In the genomic region with DNA sequence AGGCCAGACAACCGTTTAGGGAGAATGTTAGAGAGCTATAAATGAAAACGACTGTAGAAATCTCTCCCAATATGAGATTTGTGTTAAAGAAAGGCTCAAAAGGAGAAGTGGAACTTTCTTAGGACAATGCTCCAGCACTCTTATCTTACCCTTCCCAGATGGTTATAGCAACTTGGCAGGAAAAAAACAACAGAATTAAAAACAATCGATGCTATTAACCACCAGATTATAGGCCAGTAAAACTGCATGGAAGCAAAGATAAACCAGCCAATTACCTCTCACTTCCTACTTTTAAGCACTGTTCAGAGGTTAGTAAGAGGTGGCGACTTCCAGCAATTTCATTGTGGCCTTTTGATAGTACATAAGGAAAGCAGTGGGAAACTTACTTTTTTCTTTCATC, we compare ENCODE assay signal across 17 cellular contexts.
"Had no signal": no experiment of that assay in that cellular context is flagged by ENCODE, and none has a peak within 500 bp of the region (broad histone marks: within the 10 kb centered on the region; RNA-seq: fewer than 3 reads in every experiment).

No MANE protein-coding gene starts in this region.

- DNase-seq: activated B cell treated with CpG ODN at 0.5 μM for 24 hours; activated CD4-positive, alpha-beta T cell treated with anti-CD3 and anti-CD28 coated beads, Interleukin-2, amount 10 ng/mL, durations not matched to agents 7 days and 5 days; activated naive CD4-positive, alpha-beta T cell treated with anti-CD3 and anti-CD28 coated beads, Interleukin-2, amount 10 ng/mL, durations not matched to agents 7 days and 5 days; activated T-cell treated with anti-CD3 and anti-CD28 coated beads for 4 hours; adrenal gland; central memory CD4-positive, alpha-beta T cell; cortex of kidney; effector memory CD4-positive, alpha-beta T cell; hypothalamus; naive B cell; stimulated activated naive B cell treated with anti-CD40 and anti-IgM and Interleukin-4, amounts not matched to agents 10 μg/mL and 1 μg/mL and 100 μg/mL, for 72 hours; T1000; trophoblast cell had no signal

- H3K4me3 ChIP-seq: adrenal gland, lung, smooth muscle cell had no signal

- H3K27ac Mint-ChIP-seq: activated B cell treated with CpG ODN at 0.5 μM for 24 hours; activated CD4-positive, alpha-beta T cell treated with anti-CD3 and anti-CD28 coated beads, Interleukin-2, amount 10 ng/mL, durations not matched to agents 7 days and 5 days; activated naive CD4-positive, alpha-beta T cell treated with anti-CD3 and anti-CD28 coated beads, Interleukin-2, amount 10 ng/mL, durations not matched to agents 7 days and 5 days; activated T-helper 17 cell treated with anti-CD3 and anti-CD28 coated beads, Interleukin-2, amount 50 U/mL, for 72 hours; stimulated activated naive B cell treated with anti-CD40 and anti-IgM and Interleukin-4, amounts not matched to agents 10 μg/mL and 1 μg/mL and 100 μg/mL, for 72 hours had no signal

- H3K27ac ChIP-seq: adrenal gland, parathyroid adenoma had no signal

- H3K27me3 Mint-ChIP-seq: activated B cell treated with CpG ODN at 0.5 μM for 24 hours; activated CD4-positive, alpha-beta T cell treated with anti-CD3 and anti-CD28 coated beads, Interleukin-2, amount 10 ng/mL, durations not matched to agents 7 days and 5 days; activated naive CD4-positive, alpha-beta T cell treated with anti-CD3 and anti-CD28 coated beads, Interleukin-2, amount 10 ng/mL, durations not matched to agents 7 days and 5 days; activated T-helper 17 cell treated with anti-CD3 and anti-CD28 coated beads, Interleukin-2, amount 50 U/mL, for 72 hours; naive B cell; stimulated activated naive B cell treated with anti-CD40 and anti-IgM and Interleukin-4, amounts not matched to agents 10 μg/mL and 1 μg/mL and 100 μg/mL, for 72 hours had no signal

- H3K36me3 ChIP-seq: adrenal gland had no signal

- H3K27me3 ChIP-seq: adrenal gland had no signal

- H3K4me1 Mint-ChIP-seq: activated CD4-positive, alpha-beta T cell treated with anti-CD3 and anti-CD28 coated beads, Interleukin-2, amount 10 ng/mL, durations not matched to agents 7 days and 5 days; activated naive CD4-positive, alpha-beta T cell treated with anti-CD3 and anti-CD28 coated beads, Interleukin-2, amount 10 ng/mL, durations not matched to agents 7 days and 5 days had no signal

- H3K9me3 ChIP-seq: adrenal gland had no signal

- H3K4me3 Mint-ChIP-seq: activated B cell treated with CpG ODN at 0.5 μM for 24 hours; activated CD4-positive, alpha-beta T cell treated with anti-CD3 and anti-CD28 coated beads, Interleukin-2, amount 10 ng/mL, durations not matched to agents 7 days and 5 days; activated naive CD4-positive, alpha-beta T cell treated with anti-CD3 and anti-CD28 coated beads, Interleukin-2, amount 10 ng/mL, durations not matched to agents 7 days and 5 days; activated T-helper 17 cell treated with anti-CD3 and anti-CD28 coated beads, Interleukin-2, amount 50 U/mL, for 72 hours; naive B cell; stimulated activated naive B cell treated with anti-CD40 and anti-IgM and Interleukin-4, amounts not matched to agents 10 μg/mL and 1 μg/mL and 100 μg/mL, for 72 hours had no signal

- H3K9me3 Mint-ChIP-seq: activated CD4-positive, alpha-beta T cell treated with anti-CD3 and anti-CD28 coated beads, Interleukin-2, amount 10 ng/mL, durations not matched to agents 7 days and 5 days; activated naive CD4-positive, alpha-beta T cell treated with anti-CD3 and anti-CD28 coated beads, Interleukin-2, amount 10 ng/mL, durations not matched to agents 7 days and 5 days; activated T-helper 17 cell treated with anti-CD3 and anti-CD28 coated beads, Interleukin-2, amount 50 U/mL, for 72 hours had no signal
